In genomic region chr18:48996901-48997463, GRCh38 we compare ENCODE assay signal across 8 cellular contexts. TPM values are rescaled to one million over a fixed set of nuclear protein-coding genes. Genes with fewer than 3 reads are reported as not detected.
DNase-seq lines count a peak whose midpoint lies in the region; ATAC-seq and TF ChIP-seq lines count a peak whose summit lies in the region.

No MANE protein-coding gene starts in this region.

- H2AFZ ChIP-seq in DND-41 (ENCODE audit: low read depth, low read length): no peak overlapping the region; the same call in 1 of the 2 replicates

- no peaks in the 10 kb centered on the region for H3K27me3 ChIP-seq in DND-41 (ENCODE audit: insufficient read depth, low read length, poor library complexity)

- H4K20me1 ChIP-seq in DND-41 (ENCODE audit: insufficient read depth, low read length): no peaks in the 10 kb centered on the region

- H3K9me3 ChIP-seq in DND-41 (ENCODE audit: insufficient read depth, low read length, severe bottlenecking): no peaks in the 10 kb centered on the region

- H3K4me3 ChIP-seq in DND-41 (ENCODE audit: low read depth in 1 of 2, low read length in 2 of 2) (no peak overlapping the region), coronary artery (no peak overlapping the region)

- no peaks in the 10 kb centered on the region for H3K36me3 ChIP-seq in DND-41 (ENCODE audit: insufficient read depth, low read length)

- ATAC-seq in DND-41 (ENCODE audit: insufficient read depth, low read depth) (peak; percentile 77), GM18502 (IDR thresholded peaks at IDR 0.05; ENCODE audit: poor library complexity, unreplicated experiment) (no peak), GM19467 (IDR thresholded peaks at IDR 0.05; ENCODE audit: unreplicated experiment) (no peak)

- peaks cover 22% of the 10 kb centered on the region for H3K4me1 ChIP-seq in DND-41 (ENCODE audit: insufficient read depth, low read length)

- H3K9ac ChIP-seq in DND-41 (ENCODE audit: low read depth, low read length): peak overlapping the region; percentile 19; the same call in 1 of the 2 replicates

- DNase-seq in DND-41 (peak; percentile 29), M059J (ENCODE audit: low read depth) (peak; percentile 99), coronary artery (ENCODE audit: low spot score) (no peak), myocyte (ENCODE audit: low read depth) (peak; percentile 41), NCI-H526 (lab: John Stamatoyannopoulos, UW) (no peak)
- no peak for DNase-seq in stimulated activated CD4-positive, alpha-beta T cell treated with anti-CD3 and anti-CD28 coated beads, Interleukin-4, amount 100 ng/mL, for 24 hours

- no peak overlapping the region for H3K4me2 ChIP-seq in DND-41 (ENCODE audit: insufficient read depth, low read length)

- no peaks in the 10 kb centered on the region for H3K79me2 ChIP-seq in DND-41 (ENCODE audit: insufficient read depth, low read length)

- peak overlapping the region; percentile 48 for H3K27ac ChIP-seq in DND-41 (ENCODE audit: low read length)
- peak overlapping the region; percentile 84 to 91 for H3K27ac ChIP-seq in coronary artery

- TF ChIP-seq CTCF in DND-41 (IDR thresholded peaks at IDR 0.05; ENCODE audit: borderline replicate concordance, extremely low read depth, low read length, poor library complexity, severe bottlenecking) (peak; percentile 38), coronary artery (IDR thresholded peaks at IDR 0.05) (no peak)

RNA-seq across cellular contexts. Expression of gene SMAD7, which starts 46.2 kb away (rescaled TPM):
- total RNA-seq in M059J (2014; rRNA removed; shearing (Covaris generic)): 12.6 and 19.3 TPM in 2 replicates
- total RNA-seq in myocyte: 2.7 and 3.0 TPM in 2 replicates
- 24.2 TPM for polyA plus RNA-seq in myocyte (2012)

Comparison
In these comparisons a context has a peak if more than half of its experiments do, and no peak if none do; other contexts are left out.
1. DNase-seq: peak in DND-41 (single experiment), M059J (single experiment) and myocyte (single experiment); none in coronary artery (single experiment), stimulated activated CD4-positive, alpha-beta T cell treated with anti-CD3 and anti-CD28 coated beads, Interleukin-4, amount 100 ng/mL, for 24 hours (single experiment) and NCI-H526 (0 of 2).